Comparison of ENCODE assay signal across 9 cellular contexts in the genomic region with DNA sequence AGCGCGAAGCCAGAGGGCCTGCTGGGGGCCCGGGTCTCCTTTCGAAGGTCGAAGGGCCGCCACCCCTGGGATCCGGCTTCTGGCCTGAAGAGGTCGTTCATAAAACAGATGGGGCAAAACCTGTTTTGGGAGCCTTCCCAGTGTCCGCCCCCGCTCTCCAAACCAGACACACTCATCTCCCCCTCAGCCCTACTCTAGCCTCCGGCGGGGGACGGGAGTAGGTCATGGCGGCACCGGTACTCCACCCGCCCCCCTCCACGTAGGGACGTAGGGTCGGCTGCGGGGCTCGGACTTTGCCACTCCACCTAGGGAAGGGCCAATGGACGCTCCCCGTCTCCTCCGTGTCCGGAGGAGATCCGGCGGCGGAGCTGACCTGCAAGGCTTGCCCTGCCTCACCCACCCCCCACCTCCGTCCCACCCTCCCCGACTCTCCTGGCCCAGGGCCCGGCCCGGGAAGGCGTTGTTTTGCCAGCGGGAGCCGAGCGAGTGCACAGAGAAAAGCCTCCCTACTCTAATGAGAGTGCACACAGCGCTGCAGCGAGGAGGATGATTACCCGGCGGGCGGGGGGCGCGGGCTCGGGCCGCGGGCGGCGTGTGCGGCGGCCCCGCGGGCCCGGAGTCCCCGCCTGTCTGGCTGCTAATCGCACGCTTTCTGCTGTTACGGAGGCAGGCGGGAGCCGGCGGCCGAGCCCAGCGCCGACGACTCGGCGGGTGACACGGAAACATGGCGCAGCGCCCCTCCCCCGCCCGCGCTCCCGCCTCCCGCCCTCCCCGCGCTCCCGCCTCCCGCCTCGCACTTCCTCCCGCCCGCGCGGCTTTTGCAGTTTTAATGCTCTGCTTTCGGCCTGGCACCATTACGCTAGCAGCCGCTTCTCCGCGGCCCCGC. TPM values are rescaled to one million over a fixed set of nuclear protein-coding genes. Genes with fewer than 3 reads are reported as not detected.
DNase-seq lines count a peak whose midpoint lies in the region; ATAC-seq, FAIRE-seq and TF ChIP-seq lines count a peak whose summit lies in the region.
"Had no signal": no experiment of that assay in that cellular context is flagged by ENCODE, and none has a peak within 500 bp of the region (broad histone marks: within the 10 kb centered on the region; RNA-seq: fewer than 3 reads in every experiment).

No MANE protein-coding gene starts in this region.

- H3K4me3 Mint-ChIP-seq in central memory CD8-positive, alpha-beta T cell = peak overlapping the region; percentile 78

- DNase-seq in GM12892 (ENCODE audit: insufficient read length) = peak; percentile 47
- peak; percentile 56 for DNase-seq in NCI-H128 (lab: John Stamatoyannopoulos, UW; ENCODE audit: unreplicated experiment)
- DNase-seq in WERI-Rb-1 = peak; percentile 73
- peak; percentile 34 to 35 for DNase-seq in central memory CD8-positive, alpha-beta T cell (ENCODE audit: low spot score in 2 of 2)
- DNase-seq in left lung = peak; percentile 76 to 90
- peak; percentile 67 for DNase-seq in stimulated activated CD4-positive, alpha-beta T cell treated with anti-CD3 and anti-CD28 coated beads, Interleukin-4, amount 100 ng/mL, for 24 hours

- H3K9me3 Mint-ChIP-seq in central memory CD8-positive, alpha-beta T cell = no peaks in the 10 kb centered on the region

- peaks cover 60% of the 10 kb centered on the region for H3K27me3 ChIP-seq in WERI-Rb-1 (ENCODE audit: insufficient read depth, low read depth, severe bottlenecking)
- peaks cover 0 to 76% of the 10 kb centered on the region in 2 donors for H3K27me3 ChIP-seq in left lung

- no peaks in the 10 kb centered on the region for H3K36me3 ChIP-seq in WERI-Rb-1
- no peaks in the 10 kb centered on the region for H3K36me3 ChIP-seq in left lung

- H3K27ac ChIP-seq in WERI-Rb-1 = peak overlapping the region; percentile 97
- peak overlapping the region; percentile 78 to 86 for H3K27ac ChIP-seq in left lung

- no peak for TF ChIP-seq POLR2A in GM12892 (IDR thresholded peaks at IDR 0.05; ENCODE audit: low read depth, low read length)

- H3K27ac Mint-ChIP-seq in central memory CD8-positive, alpha-beta T cell (ENCODE audit: low read depth) = peak overlapping the region; percentile 76

- H3K4me1 ChIP-seq in left lung = peaks cover 8 to 39% of the 10 kb centered on the region in 2 donors

- no peak for TF ChIP-seq CTCF in WERI-Rb-1 (IDR thresholded peaks at IDR 0.05; ENCODE audit: low read depth, low read length)
- TF ChIP-seq CTCF in left lung (IDR thresholded peaks at IDR 0.05) = no peak

- no peaks in the 10 kb centered on the region for H3K27me3 Mint-ChIP-seq in central memory CD8-positive, alpha-beta T cell

- H3K4me3 ChIP-seq in WERI-Rb-1 (ENCODE audit: low read depth, low read length) (peak overlapping the region; percentile 66), left lung (peak overlapping the region; percentile 34 to 47)

- H3K36me3 Mint-ChIP-seq in central memory CD8-positive, alpha-beta T cell (ENCODE audit: insufficient read depth) = no peaks in the 10 kb centered on the region

- no peak for FAIRE-seq in GM12892 (lab: Jason Lieb, UNC)
- FAIRE-seq: islet of Langerhans had no signal

- intact Hi-C loops in left lung (cut with DNase I) = no loop called here

- H3K4me1 Mint-ChIP-seq in central memory CD8-positive, alpha-beta T cell = peaks cover 2% of the 10 kb centered on the region

- peaks cover 31% of the 10 kb centered on the region for H3K9me3 ChIP-seq in WERI-Rb-1 (ENCODE audit: severe bottlenecking)
- no peaks in the 10 kb centered on the region for H3K9me3 ChIP-seq in left lung

- ATAC-seq in central memory CD8-positive, alpha-beta T cell (replicated peaks; ENCODE audit: extremely low read depth, poor library complexity, severe bottlenecking) = peak; percentile 53
- peak; percentile 32 for ATAC-seq in left lung
- ATAC-seq in GM21717 (IDR thresholded peaks at IDR 0.05; ENCODE audit: unreplicated experiment) = no peak
- ATAC-seq in GM18861 (IDR thresholded peaks at IDR 0.05; ENCODE audit: unreplicated experiment) = no peak

RNA-seq across cellular contexts. Expression of a gene that starts 8.3 kb away (rescaled TPM):
- 9.0 TPM for polyA plus RNA-seq in GM12892 (2012; ENCODE audit: missing spikeins)
- 10 to 100 TPM; 19.0 to 24.0 TPM for total RNA-seq in left lung

Comparison
In these comparisons a context has a peak if more than half of its experiments do, and no peak if none do; other contexts are left out.
1. ATAC-seq: peak in central memory CD8-positive, alpha-beta T cell (single experiment) and left lung (single experiment); none in GM21717 (single experiment) and GM18861 (single experiment).
2. Peak in every context shown above with its lines, with median percentiles within 50 percentile points of each other: DNase-seq.